Comparison of ENCODE assay signal across 1 cellular context in genomic region chr17:8138366-8138671, GRCh38.
TF ChIP-seq lines count a peak whose summit lies in the region.

No MANE protein-coding gene starts in this region.

TF ChIP-seq in IMR-90, 13 proteins besides CTCF, POLR2A, EP300 and RAD21:
- TF ChIP-seq NFE2L2 (IDR thresholded peaks at IDR 0.05; ENCODE audit: low read depth, low read length) (no peak), CHD1 (IDR thresholded peaks at IDR 0.05; ENCODE audit: low read depth, low read length) (no peak), RFX5 (IDR thresholded peaks at IDR 0.05; ENCODE audit: low read depth, low read length) (no peak), USF2 (IDR thresholded peaks at IDR 0.05; ENCODE audit: low read depth, low read length) (no peak), BHLHE40 (IDR thresholded peaks at IDR 0.05; ENCODE audit: low read depth, low read length) (no peak), MXI1 (IDR thresholded peaks at IDR 0.05; ENCODE audit: borderline replicate concordance, low read depth, low read length) (no peak), FOS (IDR thresholded peaks at IDR 0.05; ENCODE audit: low read depth, low read length) (no peak), ELK1 (IDR thresholded peaks at IDR 0.05; ENCODE audit: borderline replicate concordance, low read depth, low read length) (no peak), SMC3 (IDR thresholded peaks at IDR 0.05; ENCODE audit: low read depth, low read length) (no peak), RCOR1 (IDR thresholded peaks at IDR 0.05; ENCODE audit: insufficient replicate concordance, low read length) (no peak), CEBPB (IDR thresholded peaks at IDR 0.05; ENCODE audit: low read depth, low read length) (no peak), MAZ (IDR thresholded peaks at IDR 0.05; ENCODE audit: borderline replicate concordance, low read depth, low read length) (no peak), MAFK (IDR thresholded peaks at IDR 0.05; ENCODE audit: low read depth, low read length) (no peak)
